Comparison of ENCODE assay signal across 12 cellular contexts in the genomic region with DNA sequence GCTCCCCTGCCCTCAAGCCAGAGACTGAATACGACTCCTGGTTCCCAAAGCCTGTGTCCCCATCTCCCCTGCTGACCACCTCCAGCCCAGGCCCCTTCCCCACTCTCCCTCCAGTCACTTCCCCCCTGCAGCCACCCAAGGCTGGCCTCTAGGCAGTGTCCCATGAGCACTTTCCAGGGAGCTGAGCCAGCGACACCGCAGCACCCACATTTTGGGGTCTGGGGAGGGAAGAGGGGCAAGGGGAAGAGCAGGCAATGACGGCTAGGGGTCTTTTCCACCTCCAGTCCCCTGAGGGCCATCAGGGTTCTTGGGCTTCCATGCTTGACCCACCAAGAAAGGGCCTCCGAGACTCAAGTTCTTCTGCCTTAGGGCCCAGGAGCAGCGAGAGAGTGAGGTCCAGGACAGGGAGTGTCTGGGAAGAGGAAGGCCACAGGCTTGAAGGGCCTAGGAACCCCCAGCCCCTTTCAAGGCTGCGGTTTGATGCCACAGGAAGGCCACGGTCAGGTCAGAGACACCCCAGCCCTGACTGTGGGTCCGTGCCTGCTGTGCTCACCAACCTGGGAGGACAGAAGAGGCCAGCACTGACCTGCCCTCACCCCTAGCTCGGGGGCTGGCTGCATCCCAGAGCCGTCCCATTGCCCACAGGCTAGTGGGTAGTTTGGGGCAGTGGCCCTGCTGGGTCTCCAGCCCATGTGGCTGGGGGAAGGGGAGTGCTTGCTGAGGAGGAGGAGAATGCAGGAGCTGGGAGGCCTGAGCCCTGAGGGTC. TPM values are rescaled to one million over a fixed set of nuclear protein-coding genes. Genes with fewer than 3 reads are reported as not detected.
DNase-seq lines count a peak whose midpoint lies in the region; ATAC-seq and TF ChIP-seq lines count a peak whose summit lies in the region.
"Had no signal": no experiment of that assay in that cellular context is flagged by ENCODE, and none has a peak within 500 bp of the region (broad histone marks: within the 10 kb centered on the region; RNA-seq: fewer than 3 reads in every experiment).

No MANE protein-coding gene starts in this region.

- POLR2A ChIA-PET in activated B cell treated with CpG ODN at 0.5 μM for 24 hours (lab: Charles Lee) = no interaction called here

- H3K4me1 Mint-ChIP-seq in activated B cell treated with CpG ODN at 0.5 μM for 24 hours = no peaks in the 10 kb centered on the region

- peak; percentile 0 for DNase-seq in activated CD4-positive, alpha-beta T cell treated with anti-CD3 and anti-CD28 coated beads for 48 hours
- DNase-seq in activated CD4-positive, alpha-beta T cell treated with anti-CD3 and anti-CD28 coated beads for 4 hours = no peak
- DNase-seq in activated B cell treated with CpG ODN at 0.5 μM for 24 hours (peak; percentile 9), islet precursor cell (peak; percentile 55), sciatic nerve (ENCODE audit: low spot score) (peak; percentile 47), NCI-H82 treated with DMSO at 0.1 percent for 48 hours (lab: John Stamatoyannopoulos, UW; ENCODE audit: unreplicated experiment) (no peak), NCI-H1417 treated with DMSO at 0.1 percent for 48 hours (lab: John Stamatoyannopoulos, UW) (no peak)
- DNase-seq: HCEC 1CT had no signal

- ATAC-seq in activated B cell treated with CpG ODN at 0.5 μM for 24 hours (ENCODE audit: low read depth) (no peak), sciatic nerve (no peak), GM21381 (IDR thresholded peaks at IDR 0.05; ENCODE audit: unreplicated experiment) (no peak)
- ATAC-seq: CD8-positive, alpha-beta T cell; left colon; natural killer cell treated with Interleukin-12 subunit alpha and Interleukin-12 subunit beta and Interleukin-15 and Interleukin-18, amount 100 ng/mL, for 72 hours had no signal

- H3K36me3 Mint-ChIP-seq in activated B cell treated with CpG ODN at 0.5 μM for 24 hours (ENCODE audit: low read depth) = no peaks in the 10 kb centered on the region
- H3K36me3 Mint-ChIP-seq: CD8-positive, alpha-beta T cell; natural killer cell treated with Interleukin-12 subunit alpha and Interleukin-12 subunit beta and Interleukin-15 and Interleukin-18, amount 100 ng/mL, for 72 hours had no signal

- intact Hi-C loops in activated B cell treated with CpG ODN at 0.5 μM for 24 hours (cut with micrococcal nuclease) (no loop called here), sciatic nerve (cut with DNase I) (no loop called here)

- H3K27ac Mint-ChIP-seq in activated B cell treated with CpG ODN at 0.5 μM for 24 hours = no peak overlapping the region
- H3K27ac Mint-ChIP-seq: CD8-positive, alpha-beta T cell; natural killer cell treated with Interleukin-12 subunit alpha and Interleukin-12 subunit beta and Interleukin-15 and Interleukin-18, amount 100 ng/mL, for 72 hours had no signal

- no peak for TF ChIP-seq CTCF in activated B cell treated with CpG ODN at 0.5 μM for 24 hours (IDR thresholded peaks at IDR 0.05)

- H3K4me3 Mint-ChIP-seq in activated B cell treated with CpG ODN at 0.5 μM for 24 hours = no peak overlapping the region
- H3K4me3 Mint-ChIP-seq: CD8-positive, alpha-beta T cell; natural killer cell treated with Interleukin-12 subunit alpha and Interleukin-12 subunit beta and Interleukin-15 and Interleukin-18, amount 100 ng/mL, for 72 hours had no signal

- H3K27me3 Mint-ChIP-seq in activated B cell treated with CpG ODN at 0.5 μM for 24 hours = no peaks in the 10 kb centered on the region
- H3K27me3 Mint-ChIP-seq: natural killer cell treated with Interleukin-12 subunit alpha and Interleukin-12 subunit beta and Interleukin-15 and Interleukin-18, amount 100 ng/mL, for 72 hours had no signal

- no peaks in the 10 kb centered on the region for H3K9me3 Mint-ChIP-seq in activated B cell treated with CpG ODN at 0.5 μM for 24 hours
- H3K9me3 Mint-ChIP-seq: CD8-positive, alpha-beta T cell; natural killer cell treated with Interleukin-12 subunit alpha and Interleukin-12 subunit beta and Interleukin-15 and Interleukin-18, amount 100 ng/mL, for 72 hours had no signal

- CTCF ChIA-PET in activated B cell treated with CpG ODN at 0.5 μM for 24 hours (lab: Charles Lee) = no interaction called here

RNA-seq across cellular contexts. Expression of a gene that starts 54.6 kb away (rescaled TPM):
- total RNA-seq in activated B cell treated with CpG ODN at 0.5 μM for 24 hours (0.05 TPM in 1 of 2 replicates, not detected in the other), sciatic nerve (11.4 TPM)
- total RNA-seq: CD8-positive, alpha-beta T cell had no signal

Comparison
In these comparisons a context has a peak if more than half of its experiments do, and no peak if none do; other contexts are left out.
1. DNase-seq: peak in activated CD4-positive, alpha-beta T cell treated with anti-CD3 and anti-CD28 coated beads for 48 hours (single experiment), activated B cell treated with CpG ODN at 0.5 μM for 24 hours (single experiment), islet precursor cell (single experiment) and sciatic nerve (single experiment); none in activated CD4-positive, alpha-beta T cell treated with anti-CD3 and anti-CD28 coated beads for 4 hours (0 of 2), NCI-H82 treated with DMSO at 0.1 percent for 48 hours (single experiment) and NCI-H1417 treated with DMSO at 0.1 percent for 48 hours (single experiment).
2. RNA of a gene that starts 54.6 kb away (total RNA-seq): 11.4 TPM in sciatic nerve (single experiment); 0.05 TPM in activated B cell treated with CpG ODN at 0.5 μM for 24 hours; every median in the first group is over 10 times any median in the second.